In the genomic region with DNA sequence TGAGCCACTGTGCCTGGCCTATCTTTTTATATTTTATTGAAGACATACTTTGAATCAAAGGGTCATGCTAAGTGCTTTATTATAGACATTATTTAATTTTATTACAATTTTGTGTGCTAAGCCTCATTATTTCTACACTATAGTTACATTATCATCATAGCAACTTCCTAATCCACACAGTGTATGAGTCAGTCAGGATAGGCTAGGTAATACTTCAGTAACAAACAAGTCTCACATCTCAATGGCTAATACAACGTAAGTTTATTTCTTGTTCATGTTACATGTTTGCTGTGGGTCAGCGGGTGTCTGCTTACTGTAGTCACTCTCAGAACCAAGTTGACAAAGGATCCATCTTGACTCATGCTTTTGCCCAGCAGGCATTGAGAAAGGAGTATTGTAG, we compare ENCODE assay signal across 29 cellular contexts.
"Had no signal": no experiment of that assay in that cellular context is flagged by ENCODE, and none has a peak within 500 bp of the region (broad histone marks: within the 10 kb centered on the region; RNA-seq: fewer than 3 reads in every experiment).

No MANE protein-coding gene starts in this region.

- H3K36me3 Mint-ChIP-seq: natural killer cell treated with Interleukin-12 subunit alpha and Interleukin-12 subunit beta and Interleukin-15 and Interleukin-18, amount 100 ng/mL, for 72 hours; neural progenitor cell; stimulated activated memory B cell treated with anti-CD40 and anti-IgM and Interleukin-4, amounts not matched to agents 10 μg/mL and 1 μg/mL and 100 μg/mL, for 72 hours; type B pancreatic cell had no signal

- H3K4me3 ChIP-seq: neural progenitor cell, ovary, psoas muscle, skin epidermis, smooth muscle cell, spleen, suprapubic skin, testis, tibial artery, transverse colon, upper lobe of right lung, uterus had no signal

- H3K27me3 ChIP-seq: neural progenitor cell, ovary, spleen, suprapubic skin, testis, tibial artery, transverse colon, upper lobe of right lung, uterus had no signal

- H2AFZ ChIP-seq: neural progenitor cell, parathyroid adenoma had no signal

- H3K4me1 Mint-ChIP-seq: neural progenitor cell had no signal

- H3K9me3 ChIP-seq: ovary, psoas muscle, suprapubic skin, testis, transverse colon, upper lobe of right lung, uterus had no signal

- H3K27me3 Mint-ChIP-seq: naive thymus-derived CD8-positive, alpha-beta T cell; natural killer cell treated with Interleukin-12 subunit alpha and Interleukin-12 subunit beta and Interleukin-15 and Interleukin-18, amount 100 ng/mL, for 72 hours; progenitor cell of endocrine pancreas; stimulated activated memory B cell treated with anti-CD40 and anti-IgM and Interleukin-4, amounts not matched to agents 10 μg/mL and 1 μg/mL and 100 μg/mL, for 72 hours; stimulated activated naive CD8-positive, alpha-beta T cell treated with anti-CD3 and anti-CD28 coated beads, Interleukin-15, amount 100 ng/mL, for 72 hours; type B pancreatic cell had no signal

- H3K36me3 ChIP-seq: neural progenitor cell, ovary, spleen, suprapubic skin, tibial artery, transverse colon, upper lobe of right lung, uterus had no signal

- H3K9ac ChIP-seq: neural progenitor cell, parathyroid adenoma had no signal

- H3K4me1 ChIP-seq: psoas muscle, testis, transverse colon, upper lobe of right lung, uterus had no signal

- H3K9me3 Mint-ChIP-seq: naive thymus-derived CD8-positive, alpha-beta T cell; natural killer cell treated with Interleukin-12 subunit alpha and Interleukin-12 subunit beta and Interleukin-15 and Interleukin-18, amount 100 ng/mL, for 72 hours; neural progenitor cell; stimulated activated memory B cell treated with anti-CD40 and anti-IgM and Interleukin-4, amounts not matched to agents 10 μg/mL and 1 μg/mL and 100 μg/mL, for 72 hours; stimulated activated naive CD8-positive, alpha-beta T cell treated with anti-CD3 and anti-CD28 coated beads, Interleukin-15, amount 100 ng/mL, for 72 hours; type B pancreatic cell had no signal

- DNase-seq: naive thymus-derived CD8-positive, alpha-beta T cell; occipital lobe; ovary; posterior cingulate gyrus; psoas muscle; spleen; stimulated activated CD4-positive, alpha-beta T cell treated with anti-CD3 and anti-CD28 coated beads, Interleukin-12 subunit alpha, Interleukin-12 subunit beta, amount 100 ng/mL, for 4 hours; stimulated activated CD4-positive, alpha-beta T cell treated with anti-CD3 and anti-CD28 coated beads, Interleukin-1b, Interleukin-23, amount 100 ng/mL, for 48 hours; stimulated activated CD4-positive, alpha-beta T cell treated with anti-CD3 and anti-CD28 coated beads, Interleukin-4, amount 100 ng/mL, for 1 hour; stimulated activated CD4-positive, alpha-beta T cell treated with anti-CD3 and anti-CD28 coated beads, Interleukin-4, amount 100 ng/mL, for 4 hours; stimulated activated CD8-positive, alpha-beta memory T cell treated with anti-CD3 and anti-CD28 coated beads, Interleukin-4, amount 100 ng/mL, for 48 hours; stimulated activated naive CD4-positive, alpha-beta T cell; stimulated activated naive CD8-positive, alpha-beta T cell treated with anti-CD3 and anti-CD28 coated beads, Interleukin-15, amount 100 ng/mL, for 72 hours; stimulated activated naive CD8-positive, alpha-beta T cell treated with anti-CD3 and anti-CD28 coated beads, Interleukin-15, Interleukin-2, amounts not matched to agents 100 U/mL and 50 U/mL, for 24 hours; substantia nigra; tibial artery; transverse colon; upper lobe of right lung; uterus had no signal

- H3K4me3 Mint-ChIP-seq: naive thymus-derived CD8-positive, alpha-beta T cell; natural killer cell treated with Interleukin-12 subunit alpha and Interleukin-12 subunit beta and Interleukin-15 and Interleukin-18, amount 100 ng/mL, for 72 hours; neural progenitor cell; stimulated activated memory B cell treated with anti-CD40 and anti-IgM and Interleukin-4, amounts not matched to agents 10 μg/mL and 1 μg/mL and 100 μg/mL, for 72 hours; stimulated activated naive CD8-positive, alpha-beta T cell treated with anti-CD3 and anti-CD28 coated beads, Interleukin-15, amount 100 ng/mL, for 72 hours; type B pancreatic cell had no signal

- H3K27ac Mint-ChIP-seq: natural killer cell treated with Interleukin-12 subunit alpha and Interleukin-12 subunit beta and Interleukin-15 and Interleukin-18, amount 100 ng/mL, for 72 hours; neural progenitor cell; progenitor cell of endocrine pancreas; stimulated activated memory B cell treated with anti-CD40 and anti-IgM and Interleukin-4, amounts not matched to agents 10 μg/mL and 1 μg/mL and 100 μg/mL, for 72 hours; stimulated activated naive CD8-positive, alpha-beta T cell treated with anti-CD3 and anti-CD28 coated beads, Interleukin-15, amount 100 ng/mL, for 72 hours; type B pancreatic cell had no signal

- H3K79me2 ChIP-seq: parathyroid adenoma had no signal

- H3K27ac ChIP-seq: neural progenitor cell, ovary, parathyroid adenoma, psoas muscle, skin epidermis, suprapubic skin, testis, tibial artery, transverse colon, upper lobe of right lung had no signal
